ENCODE assay signal across 2 cellular contexts in genomic region chr19:8608858-8609209, GRCh38.
TF ChIP-seq lines count a peak whose summit lies in the region.

No MANE protein-coding gene starts in this region.

TF ChIP-seq in PFSK-1, 5 proteins besides CTCF, POLR2A, EP300 and RAD21:
- TF ChIP-seq TAF1 (IDR thresholded peaks at IDR 0.05; ENCODE audit: borderline replicate concordance, insufficient read depth, low read length) (peak; percentile 49; the same call in 1 of the 2 replicates), FOXP2 (optimal IDR thresholded peaks at IDR 0.05; ENCODE audit: borderline replicate concordance, extremely low read depth, extremely low read length, insufficient read depth) (no peak)
TF ChIP-seq in PFSK-1: peak in this region for 1.

TF ChIP-seq in endothelial cell of umbilical vein, 7 proteins besides CTCF, POLR2A, EP300 and RAD21:
- TF ChIP-seq FOS (IDR thresholded peaks at IDR 0.05; ENCODE audit: borderline replicate concordance, insufficient read depth, low read length) (no peak), GATA2 (IDR thresholded peaks at IDR 0.05; ENCODE audit: insufficient read depth, insufficient read length, low read depth, low read length) (no peak), POLR2AphosphoS5 (IDR thresholded peaks at IDR 0.05; ENCODE audit: insufficient read depth, low read depth, low read length) (no peak), JUN (IDR thresholded peaks at IDR 0.05; ENCODE audit: borderline replicate concordance, insufficient read depth, insufficient read length, low read depth) (no peak), EZH2 (IDR thresholded peaks at IDR 0.05; ENCODE audit: borderline replicate concordance, low read depth, low read length, severe bottlenecking) (no peak), MYC (IDR thresholded peaks at IDR 0.05; ENCODE audit: low read depth, low read length) (no peak)
- TF ChIP-seq, protein P1, sequence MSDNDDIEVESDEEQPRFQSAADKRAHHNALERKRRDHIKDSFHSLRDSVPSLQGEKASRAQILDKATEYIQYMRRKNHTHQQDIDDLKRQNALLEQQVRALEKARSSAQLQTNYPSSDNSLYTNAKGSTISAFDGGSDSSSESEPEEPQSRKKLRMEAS (IDR thresholded peaks at IDR 0.05; ENCODE audit: insufficient read depth, insufficient read length): no peak
